1 cellular context compared by ENCODE assay signal in the genomic region with DNA sequence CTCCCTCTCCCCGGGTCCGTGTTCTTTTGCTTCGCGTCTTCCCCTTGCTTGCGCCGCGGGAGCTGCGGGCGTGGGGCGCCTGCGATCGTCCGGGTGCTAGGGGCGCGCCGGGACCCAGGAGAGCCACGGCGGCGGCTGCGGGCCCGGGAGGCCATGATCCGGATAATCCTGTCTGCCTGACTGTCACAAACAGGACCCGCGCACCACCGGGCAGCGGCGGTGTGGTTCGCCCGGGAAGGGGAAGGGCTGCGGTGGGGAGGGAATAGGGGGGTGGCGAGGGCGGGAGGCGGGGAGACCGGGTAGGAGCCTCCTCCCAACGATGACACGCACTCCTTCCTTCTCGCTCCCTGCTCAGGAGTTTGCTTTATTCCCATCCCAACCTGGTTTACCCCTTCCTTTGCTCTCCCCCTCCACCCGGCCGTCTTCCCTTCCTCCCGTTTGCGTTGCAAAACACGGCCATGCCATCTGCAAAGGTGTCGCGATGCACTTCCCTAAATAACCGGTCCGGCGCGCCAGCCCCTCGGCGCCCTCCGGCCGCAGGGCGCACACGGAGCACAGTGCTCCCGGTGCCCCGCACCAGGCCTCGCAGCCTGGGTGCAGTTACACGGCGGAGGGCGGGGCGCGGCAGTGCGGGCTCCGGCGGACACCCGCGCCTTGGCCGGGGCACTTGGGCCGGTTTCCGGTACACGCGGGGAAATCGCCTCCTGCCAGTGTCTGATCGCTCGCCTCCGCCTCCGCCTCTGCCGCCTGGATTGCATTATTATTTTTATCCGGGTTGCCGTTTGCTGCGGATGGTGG.
TF ChIP-seq lines count a peak whose summit lies in the region.

No MANE protein-coding gene starts in this region.

TF ChIP-seq in IMR-90, 13 proteins besides CTCF, POLR2A, EP300 and RAD21 (continued from another document):
- TF ChIP-seq, protein P1, sequence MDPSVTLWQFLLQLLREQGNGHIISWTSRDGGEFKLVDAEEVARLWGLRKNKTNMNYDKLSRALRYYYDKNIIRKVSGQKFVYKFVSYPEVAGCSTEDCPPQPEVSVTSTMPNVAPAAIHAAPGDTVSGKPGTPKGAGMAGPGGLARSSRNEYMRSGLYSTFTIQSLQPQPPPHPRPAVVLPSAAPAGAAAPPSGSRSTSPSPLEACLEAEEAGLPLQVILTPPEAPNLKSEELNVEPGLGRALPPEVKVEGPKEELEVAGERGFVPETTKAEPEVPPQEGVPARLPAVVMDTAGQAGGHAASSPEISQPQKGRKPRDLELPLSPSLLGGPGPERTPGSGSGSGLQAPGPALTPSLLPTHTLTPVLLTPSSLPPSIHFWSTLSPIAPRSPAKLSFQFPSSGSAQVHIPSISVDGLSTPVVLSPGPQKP (IDR thresholded peaks at IDR 0.05; ENCODE audit: borderline replicate concordance, low read depth, low read length) = no peak
